1 cellular context compared by ENCODE assay signal in the genomic region with DNA sequence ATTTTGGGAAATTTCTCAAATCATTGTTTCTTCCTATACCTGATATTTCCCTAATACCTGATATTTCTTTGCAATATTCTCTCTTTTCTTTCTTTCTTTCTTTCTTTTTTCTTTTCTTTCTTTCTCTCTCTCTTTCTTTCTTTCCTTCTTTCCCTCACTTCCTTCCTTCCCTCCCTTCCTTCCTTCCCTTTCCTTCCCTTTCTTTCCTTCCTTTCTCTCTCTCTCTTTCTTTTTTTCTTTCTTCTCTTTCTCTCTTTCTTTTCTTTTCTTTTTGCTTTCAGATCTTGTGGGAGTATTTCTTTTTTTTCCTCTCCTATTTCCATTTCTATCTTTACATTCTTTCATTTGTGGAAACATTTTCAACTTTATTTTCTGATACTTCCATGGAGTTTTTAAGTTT.
TF ChIP-seq lines count a peak whose summit lies in the region.

No MANE protein-coding gene starts in this region.

TF ChIP-seq in HepG2, 621 proteins besides CTCF, POLR2A, EP300 and RAD21 (continued from another document):
- TF ChIP-seq, protein P1, sequence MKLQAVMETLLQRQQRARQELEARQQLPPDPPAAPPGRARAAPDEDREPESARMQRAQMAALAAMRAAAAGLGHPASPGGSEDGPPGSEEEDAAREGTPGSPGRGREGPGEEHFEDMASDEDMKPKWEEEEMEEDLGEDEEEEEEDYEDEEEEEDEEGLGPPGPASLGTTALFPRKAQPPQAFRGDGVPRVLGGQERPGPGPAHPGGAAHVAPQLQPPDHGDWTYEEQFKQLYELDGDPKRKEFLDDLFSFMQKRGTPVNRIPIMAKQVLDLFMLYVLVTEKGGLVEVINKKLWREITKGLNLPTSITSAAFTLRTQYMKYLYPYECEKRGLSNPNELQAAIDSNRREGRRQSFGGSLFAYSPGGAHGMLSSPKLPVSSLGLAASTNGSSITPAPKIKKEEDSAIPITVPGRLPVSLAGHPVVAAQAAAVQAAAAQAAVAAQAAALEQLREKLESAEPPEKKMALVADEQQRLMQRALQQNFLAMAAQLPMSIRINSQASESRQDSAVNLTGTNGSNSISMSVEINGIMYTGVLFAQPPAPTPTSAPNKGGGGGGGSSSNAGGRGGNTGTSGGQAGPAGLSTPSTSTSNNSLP (IDR thresholded peaks at IDR 0.05; ENCODE audit: low read depth, low read length) = no peak
- TF ChIP-seq, protein P2, sequence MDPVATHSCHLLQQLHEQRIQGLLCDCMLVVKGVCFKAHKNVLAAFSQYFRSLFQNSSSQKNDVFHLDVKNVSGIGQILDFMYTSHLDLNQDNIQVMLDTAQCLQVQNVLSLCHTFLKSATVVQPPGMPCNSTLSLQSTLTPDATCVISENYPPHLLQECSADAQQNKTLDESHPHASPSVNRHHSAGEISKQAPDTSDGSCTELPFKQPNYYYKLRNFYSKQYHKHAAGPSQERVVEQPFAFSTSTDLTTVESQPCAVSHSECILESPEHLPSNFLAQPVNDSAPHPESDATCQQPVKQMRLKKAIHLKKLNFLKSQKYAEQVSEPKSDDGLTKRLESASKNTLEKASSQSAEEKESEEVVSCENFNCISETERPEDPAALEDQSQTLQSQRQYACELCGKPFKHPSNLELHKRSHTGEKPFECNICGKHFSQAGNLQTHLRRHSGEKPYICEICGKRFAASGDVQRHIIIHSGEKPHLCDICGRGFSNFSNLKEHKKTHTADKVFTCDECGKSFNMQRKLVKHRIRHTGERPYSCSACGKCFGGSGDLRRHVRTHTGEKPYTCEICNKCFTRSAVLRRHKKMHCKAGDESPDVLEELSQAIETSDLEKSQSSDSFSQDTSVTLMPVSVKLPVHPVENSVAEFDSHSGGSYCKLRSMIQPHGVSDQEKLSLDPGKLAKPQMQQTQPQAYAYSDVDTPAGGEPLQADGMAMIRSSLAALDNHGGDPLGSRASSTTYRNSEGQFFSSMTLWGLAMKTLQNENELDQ (CRISPR knock-in tag; IDR thresholded peaks at IDR 0.05; ENCODE audit: borderline replicate concordance) = no peak
- TF ChIP-seq, protein P3, sequence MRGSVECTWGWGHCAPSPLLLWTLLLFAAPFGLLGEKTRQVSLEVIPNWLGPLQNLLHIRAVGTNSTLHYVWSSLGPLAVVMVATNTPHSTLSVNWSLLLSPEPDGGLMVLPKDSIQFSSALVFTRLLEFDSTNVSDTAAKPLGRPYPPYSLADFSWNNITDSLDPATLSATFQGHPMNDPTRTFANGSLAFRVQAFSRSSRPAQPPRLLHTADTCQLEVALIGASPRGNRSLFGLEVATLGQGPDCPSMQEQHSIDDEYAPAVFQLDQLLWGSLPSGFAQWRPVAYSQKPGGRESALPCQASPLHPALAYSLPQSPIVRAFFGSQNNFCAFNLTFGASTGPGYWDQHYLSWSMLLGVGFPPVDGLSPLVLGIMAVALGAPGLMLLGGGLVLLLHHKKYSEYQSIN (CRISPR knock-in tag; IDR thresholded peaks at IDR 0.05; ENCODE audit: borderline replicate concordance) = no peak
- TF ChIP-seq, protein P4, sequence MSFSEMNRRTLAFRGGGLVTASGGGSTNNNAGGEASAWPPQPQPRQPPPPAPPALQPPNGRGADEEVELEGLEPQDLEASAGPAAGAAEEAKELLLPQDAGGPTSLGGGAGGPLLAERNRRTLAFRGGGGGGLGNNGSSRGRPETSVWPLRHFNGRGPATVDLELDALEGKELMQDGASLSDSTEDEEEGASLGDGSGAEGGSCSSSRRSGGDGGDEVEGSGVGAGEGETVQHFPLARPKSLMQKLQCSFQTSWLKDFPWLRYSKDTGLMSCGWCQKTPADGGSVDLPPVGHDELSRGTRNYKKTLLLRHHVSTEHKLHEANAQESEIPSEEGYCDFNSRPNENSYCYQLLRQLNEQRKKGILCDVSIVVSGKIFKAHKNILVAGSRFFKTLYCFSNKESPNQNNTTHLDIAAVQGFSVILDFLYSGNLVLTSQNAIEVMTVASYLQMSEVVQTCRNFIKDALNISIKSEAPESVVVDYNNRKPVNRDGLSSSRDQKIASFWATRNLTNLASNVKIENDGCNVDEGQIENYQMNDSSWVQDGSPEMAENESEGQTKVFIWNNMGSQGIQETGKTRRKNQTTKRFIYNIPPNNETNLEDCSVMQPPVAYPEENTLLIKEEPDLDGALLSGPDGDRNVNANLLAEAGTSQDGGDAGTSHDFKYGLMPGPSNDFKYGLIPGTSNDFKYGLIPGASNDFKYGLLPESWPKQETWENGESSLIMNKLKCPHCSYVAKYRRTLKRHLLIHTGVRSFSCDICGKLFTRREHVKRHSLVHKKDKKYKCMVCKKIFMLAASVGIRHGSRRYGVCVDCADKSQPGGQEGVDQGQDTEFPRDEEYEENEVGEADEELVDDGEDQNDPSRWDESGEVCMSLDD (CRISPR knock-in tag; IDR thresholded peaks at IDR 0.05; ENCODE audit: borderline replicate concordance) = no peak
- TF ChIP-seq CREB1 (IDR thresholded peaks at IDR 0.05) = no peak
- no peak for TF ChIP-seq CREB1 (CRISPR knock-in tag; IDR thresholded peaks at IDR 0.05)
- no peak for TF ChIP-seq RNF2 (conservative IDR thresholded peaks at IDR 0.05; ENCODE audit: low read depth)
- TF ChIP-seq, protein P5, sequence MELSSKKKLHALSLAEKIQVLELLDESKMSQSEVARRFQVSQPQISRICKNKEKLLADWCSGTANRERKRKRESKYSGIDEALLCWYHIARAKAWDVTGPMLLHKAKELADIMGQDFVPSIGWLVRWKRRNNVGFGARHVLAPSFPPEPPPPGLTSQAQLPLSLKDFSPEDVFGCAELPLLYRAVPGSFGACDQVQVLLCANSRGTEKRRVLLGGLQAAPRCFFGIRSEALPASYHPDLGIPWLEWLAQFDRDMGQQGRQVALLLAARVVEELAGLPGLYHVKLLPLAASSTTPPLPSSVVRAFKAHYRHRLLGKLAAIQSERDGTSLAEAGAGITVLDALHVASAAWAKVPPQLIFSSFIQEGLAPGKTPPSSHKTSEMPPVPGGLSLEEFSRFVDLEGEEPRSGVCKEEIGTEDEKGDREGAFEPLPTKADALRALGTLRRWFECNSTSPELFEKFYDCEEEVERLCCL (CRISPR knock-in tag; IDR thresholded peaks at IDR 0.05; ENCODE audit: borderline replicate concordance) = no peak
- TF ChIP-seq, protein P6, sequence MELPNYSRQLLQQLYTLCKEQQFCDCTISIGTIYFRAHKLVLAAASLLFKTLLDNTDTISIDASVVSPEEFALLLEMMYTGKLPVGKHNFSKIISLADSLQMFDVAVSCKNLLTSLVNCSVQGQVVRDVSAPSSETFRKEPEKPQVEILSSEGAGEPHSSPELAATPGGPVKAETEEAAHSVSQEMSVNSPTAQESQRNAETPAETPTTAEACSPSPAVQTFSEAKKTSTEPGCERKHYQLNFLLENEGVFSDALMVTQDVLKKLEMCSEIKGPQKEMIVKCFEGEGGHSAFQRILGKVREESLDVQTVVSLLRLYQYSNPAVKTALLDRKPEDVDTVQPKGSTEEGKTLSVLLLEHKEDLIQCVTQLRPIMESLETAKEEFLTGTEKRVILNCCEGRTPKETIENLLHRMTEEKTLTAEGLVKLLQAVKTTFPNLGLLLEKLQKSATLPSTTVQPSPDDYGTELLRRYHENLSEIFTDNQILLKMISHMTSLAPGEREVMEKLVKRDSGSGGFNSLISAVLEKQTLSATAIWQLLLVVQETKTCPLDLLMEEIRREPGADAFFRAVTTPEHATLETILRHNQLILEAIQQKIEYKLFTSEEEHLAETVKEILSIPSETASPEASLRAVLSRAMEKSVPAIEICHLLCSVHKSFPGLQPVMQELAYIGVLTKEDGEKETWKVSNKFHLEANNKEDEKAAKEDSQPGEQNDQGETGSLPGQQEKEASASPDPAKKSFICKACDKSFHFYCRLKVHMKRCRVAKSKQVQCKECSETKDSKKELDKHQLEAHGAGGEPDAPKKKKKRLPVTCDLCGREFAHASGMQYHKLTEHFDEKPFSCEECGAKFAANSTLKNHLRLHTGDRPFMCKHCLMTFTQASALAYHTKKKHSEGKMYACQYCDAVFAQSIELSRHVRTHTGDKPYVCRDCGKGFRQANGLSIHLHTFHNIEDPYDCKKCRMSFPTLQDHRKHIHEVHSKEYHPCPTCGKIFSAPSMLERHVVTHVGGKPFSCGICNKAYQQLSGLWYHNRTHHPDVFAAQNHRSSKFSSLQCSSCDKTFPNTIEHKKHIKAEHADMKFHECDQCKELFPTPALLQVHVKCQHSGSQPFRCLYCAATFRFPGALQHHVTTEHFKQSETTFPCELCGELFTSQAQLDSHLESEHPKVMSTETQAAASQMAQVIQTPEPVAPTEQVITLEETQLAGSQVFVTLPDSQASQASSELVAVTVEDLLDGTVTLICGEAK (IDR thresholded peaks at IDR 0.05) = peak; percentile 24
- TF ChIP-seq, protein P6 (CRISPR knock-in tag; IDR thresholded peaks at IDR 0.05) = no peak
